Comparison of ENCODE assay signal across 8 cellular contexts in genomic region chr1:167714851-167715652, GRCh38. TPM values are rescaled to one million over a fixed set of nuclear protein-coding genes. Genes with fewer than 3 reads are reported as not detected.
DNase-seq lines count a peak whose midpoint lies in the region; ATAC-seq and TF ChIP-seq lines count a peak whose summit lies in the region.

No MANE protein-coding gene starts in this region.

- peak overlapping the region; percentile 73 for H3K27ac ChIP-seq in OCI-LY7 (ENCODE audit: low read depth, low read length, poor library complexity, severe bottlenecking)

- no peaks in the 10 kb centered on the region for H3K36me3 ChIP-seq in OCI-LY7 (ENCODE audit: insufficient read depth, low read length)

- peak; percentile 94 for DNase-seq in DMS 273 (lab: John Stamatoyannopoulos, UW; ENCODE audit: unreplicated experiment)
- DNase-seq in HuH-7.5 (ENCODE audit: low spot score) = peak; percentile 51
- DNase-seq in OCI-LY7 (ENCODE audit: low spot score) = peak; percentile 94
- peak; percentile 83 for DNase-seq in activated T-cell treated with anti-CD3 and anti-CD28 coated beads for 48 hours (ENCODE audit: low read depth)
- peak; percentile 89 for DNase-seq in myocyte (ENCODE audit: low read depth)
- peak; percentile 70 to 85 for DNase-seq in stimulated activated CD8-positive, alpha-beta memory T cell treated with anti-CD3 and anti-CD28 coated beads, Interleukin-7, amount 100 ng/mL, for 4 hours (ENCODE audit: low read depth in 2 of 2)

- H4K20me1 ChIP-seq in OCI-LY7 (ENCODE audit: insufficient read depth, low read length) = no peaks in the 10 kb centered on the region

- H3K79me2 ChIP-seq in OCI-LY7 (ENCODE audit: insufficient read depth, low read depth, low read length) = no peaks in the 10 kb centered on the region

- TF ChIP-seq CTCF in OCI-LY7 (conservative IDR thresholded peaks at IDR 0.05; ENCODE audit: low read length) = peak; percentile 94

- H2AFZ ChIP-seq in OCI-LY7 (ENCODE audit: low read length) = peak overlapping the region; percentile 97

- POLR2A ChIA-PET in OCI-LY7 (lab: Charles Lee) = interaction anchor here (0.6 to 2.7 kb wide), 7 partner anchors 25 to 266 kb away, joined by 3 to 10 read pairs (median 4); partner anchors contain the start of gene CREG1

- BruUV-seq in OCI-LY7 (replicated peaks; lab: Mats Ljungman, UMichigan) = no TSS peak

- no peaks in the 10 kb centered on the region for H3K9me2 ChIP-seq in OCI-LY7 (ENCODE audit: insufficient read depth, low read length)

- H3K4me2 ChIP-seq in OCI-LY7 (ENCODE audit: low read length) = peak overlapping the region; percentile 86

- intact Hi-C loops in OCI-LY7 (cut with micrococcal nuclease; ENCODE audit: unreplicated experiment) = loop anchor here (1.0 to 5.0 kb wide), 5 partner anchors 88 to 388 kb away; partner anchors contain the start of genes DCAF6 and MPC2

- peak overlapping the region; percentile 75 for H3K4me3 ChIP-seq in OCI-LY7 (ENCODE audit: low read depth, low read length, poor library complexity, severe bottlenecking)

- CTCF ChIA-PET in OCI-LY7 (lab: Charles Lee; ENCODE audit: unreplicated experiment) = interaction anchor here (0.6 to 1.5 kb wide), 3 partner anchors 113 to 846 kb away, joined by 3 to 6 read pairs (median 4); no protein-coding TSS in a partner anchor

- ATAC-seq in GM21528 (IDR thresholded peaks at IDR 0.05; ENCODE audit: low FRiP score, unreplicated experiment) = peak; percentile 38
- peak; percentile 76 for ATAC-seq in esophagus mucosa

- no peaks in the 10 kb centered on the region for H3K9me3 ChIP-seq in OCI-LY7 (ENCODE audit: low read length)

- peaks cover 44% of the 10 kb centered on the region for H3K4me1 ChIP-seq in OCI-LY7 (ENCODE audit: insufficient read depth, low read length, poor library complexity, severe bottlenecking)

RNA-seq across cellular contexts. Expression of gene MPZL1, which starts 6.7 kb away (rescaled TPM):
- total RNA-seq in OCI-LY7 (2014; rRNA removed; shearing (Covaris generic)) = 36.2 and 48.9 TPM in 2 replicates
- 54.8 and 61.9 TPM in 2 replicates for total RNA-seq in OCI-LY7 (2022)
- 97.5 TPM for total RNA-seq in esophagus mucosa
- 38.6 and 39.3 TPM in 2 replicates for total RNA-seq in myocyte
- polyA plus RNA-seq in myocyte (2012) = 129 TPM

Comparison
In these comparisons a context has a peak if more than half of its experiments do, and no peak if none do; other contexts are left out.
1. Peak in every context shown above with its lines: DNase-seq, ATAC-seq, H3K4me3 ChIP-seq and H3K27ac ChIP-seq.